Comparison of ENCODE assay signal across 1 cellular context in genomic region chr17:64036198-64036922, GRCh38.
TF ChIP-seq lines count a peak whose summit lies in the region.

No MANE protein-coding gene starts in this region.

TF ChIP-seq in K562, 482 proteins besides CTCF, POLR2A, EP300 and RAD21:
- 0 out of 2 replicates have a peak, but pooled peaks have one; percentile 35 for TF ChIP-seq PREB (CRISPR knock-in tag; IDR thresholded peaks at IDR 0.05)
- TF ChIP-seq MIER1 (IDR thresholded peaks at IDR 0.05; ENCODE audit: low read depth): peak; percentile 87
- no peak for TF ChIP-seq SREBF2 (CRISPR knock-in tag; IDR thresholded peaks at IDR 0.05)
- TF ChIP-seq MAZ (CRISPR knock-in tag; conservative IDR thresholded peaks at IDR 0.05 in 1 of 2, IDR thresholded peaks at IDR 0.05 in 1 of 2): no peak
- no peak for TF ChIP-seq MCM2 (IDR thresholded peaks at IDR 0.05; ENCODE audit: low read depth)
- no peak for TF ChIP-seq FOXA3 (CRISPR knock-in tag; conservative IDR thresholded peaks at IDR 0.05 in 1 of 2, IDR thresholded peaks at IDR 0.05 in 1 of 2)
- no peak for TF ChIP-seq ZNF253 (CRISPR knock-in tag; conservative IDR thresholded peaks at IDR 0.05)
- TF ChIP-seq CTCFL (IDR thresholded peaks at IDR 0.05; ENCODE audit: borderline replicate concordance, insufficient read depth, low read depth, low read length, poor library complexity, severe bottlenecking): peak; percentile 65
- no peak for TF ChIP-seq ZNF232 (CRISPR knock-in tag; IDR thresholded peaks at IDR 0.05)
- TF ChIP-seq CHAMP1 (IDR thresholded peaks at IDR 0.05): no peak
- no peak for TF ChIP-seq HMBOX1 (IDR thresholded peaks at IDR 0.05)
- no peak for TF ChIP-seq ZBTB34 (CRISPR knock-in tag; IDR thresholded peaks at IDR 0.05)
- no peak for TF ChIP-seq KAT7 (CRISPR knock-in tag; IDR thresholded peaks at IDR 0.05; ENCODE audit: borderline replicate concordance)
- TF ChIP-seq ZBTB2 (IDR thresholded peaks at IDR 0.05): no peak
